9 cellular contexts compared by ENCODE assay signal in genomic region chr3:46368569-46368968, GRCh38. TPM values are rescaled to one million over a fixed set of nuclear protein-coding genes. Genes with fewer than 3 reads are reported as not detected.
DNase-seq lines count a peak whose midpoint lies in the region; ATAC-seq and TF ChIP-seq lines count a peak whose summit lies in the region.
"Had no signal": no experiment of that assay in that cellular context is flagged by ENCODE, and none has a peak within 500 bp of the region (broad histone marks: within the 10 kb centered on the region; RNA-seq: fewer than 3 reads in every experiment).

No MANE protein-coding gene starts in this region.

- ATAC-seq in Panc1 = peak; percentile 73
- peak; percentile 29 for ATAC-seq in activated T-helper 17 cell treated with anti-CD3 and anti-CD28 coated beads, Interleukin-2, amount 50 U/mL, for 72 hours (replicated peaks)

- peak overlapping the region; percentile 68 for H3K4me3 Mint-ChIP-seq in activated T-helper 17 cell treated with anti-CD3 and anti-CD28 coated beads, Interleukin-2, amount 50 U/mL, for 72 hours

- no peaks in the 10 kb centered on the region for H3K27me3 Mint-ChIP-seq in activated T-helper 17 cell treated with anti-CD3 and anti-CD28 coated beads, Interleukin-2, amount 50 U/mL, for 72 hours

- no peak overlapping the region for H3K27ac ChIP-seq in Panc1 (ENCODE audit: low read length)
- H3K27ac ChIP-seq in iPS DF 6.9 (ENCODE audit: low read length) = no peak overlapping the region

- H3K4me1 ChIP-seq in Panc1 (ENCODE audit: control insufficient read depth, insufficient read depth, low read length) (no peaks in the 10 kb centered on the region), iPS DF 6.9 (ENCODE audit: control insufficient read depth, insufficient read depth, low read length) (no peaks in the 10 kb centered on the region)

- intact Hi-C loops in Panc1 (cut with micrococcal nuclease; ENCODE audit: unreplicated experiment) = no loop called here

- H3K4me3 ChIP-seq in Panc1 (ENCODE audit: low read depth in 2 of 2, low read length in 2 of 2) (no peak overlapping the region), iPS DF 6.9 (ENCODE audit: low read length) (no peak overlapping the region)

- H3K9me3 ChIP-seq in Panc1 (ENCODE audit: control insufficient read depth, insufficient read depth, low read depth, low read length) (no peaks in the 10 kb centered on the region), iPS DF 6.9 (ENCODE audit: control insufficient read depth, insufficient read depth, low read length) (no peaks in the 10 kb centered on the region)

- H3K4me1 Mint-ChIP-seq in activated T-helper 17 cell treated with anti-CD3 and anti-CD28 coated beads, Interleukin-2, amount 50 U/mL, for 72 hours = peaks cover 42% of the 10 kb centered on the region

- H3K9me3 Mint-ChIP-seq in activated T-helper 17 cell treated with anti-CD3 and anti-CD28 coated beads, Interleukin-2, amount 50 U/mL, for 72 hours = no peaks in the 10 kb centered on the region

- H3K36me3 ChIP-seq in Panc1 (ENCODE audit: control insufficient read depth, insufficient read depth, low read length) = no peaks in the 10 kb centered on the region
- no peaks in the 10 kb centered on the region for H3K36me3 ChIP-seq in iPS DF 6.9 (ENCODE audit: control insufficient read depth, insufficient read depth, low read length)

- TF ChIP-seq CTCF in Panc1 (IDR thresholded peaks at IDR 0.05) = peak; percentile 30

- DNase-seq in activated CD8-positive, alpha-beta memory T cell treated with anti-CD3 and anti-CD28 coated beads for 1 hour (ENCODE audit: extremely low read depth in 1 of 2, low read depth in 1 of 2) = peak; percentile 28 to 40
- no peak for DNase-seq in activated CD8-positive, alpha-beta memory T cell treated with anti-CD3 and anti-CD28 coated beads, Interleukin-2, amount 50 U/mL, for 48 hours
- DNase-seq in Panc1 (ENCODE audit: low read depth, low spot score) (no peak), iPS DF 6.9 (ENCODE audit: low read depth, low spot score) (peak; percentile 45), dedifferentiated amniotic fluid mesenchymal stem cell (ENCODE audit: extremely low spot score) (no peak), glomerular visceral epithelial cell (ENCODE audit: extremely low spot score) (no peak)
- peak; percentile 40 to 48 for DNase-seq in stimulated activated CD8-positive, alpha-beta memory T cell treated with anti-CD3 and anti-CD28 coated beads, Interleukin-15, amount 100 ng/mL, for 48 hours (ENCODE audit: low read depth in 2 of 2)

- CTCF ChIA-PET in Panc1 (lab: Charles Lee) = interaction anchor here (0.9 kb wide), 1 partner anchor 281 kb away, joined by 20 read pairs; no protein-coding TSS in a partner anchor

- in situ Hi-C loops in Panc1 (cut with HindIII; ENCODE audit: low pct_unique_long_range_greater_than_20kb, low sequenced_read_pairs) = no loop called here

- POLR2A ChIA-PET in Panc1 (lab: Charles Lee) = no interaction called here

- H3K36me3 Mint-ChIP-seq in activated T-helper 17 cell treated with anti-CD3 and anti-CD28 coated beads, Interleukin-2, amount 50 U/mL, for 72 hours (ENCODE audit: low read depth) = no peaks in the 10 kb centered on the region

- H3K27me3 ChIP-seq in Panc1 (ENCODE audit: control insufficient read depth, insufficient read depth, low read length) (no peaks in the 10 kb centered on the region; the same call in 1 of the 2 replicates), iPS DF 6.9 (ENCODE audit: control insufficient read depth, insufficient read depth, low read length) (no peaks in the 10 kb centered on the region)

- H3K27ac Mint-ChIP-seq in activated T-helper 17 cell treated with anti-CD3 and anti-CD28 coated beads, Interleukin-2, amount 50 U/mL, for 72 hours = peak overlapping the region; percentile 96

- WGBS in iPS DF 6.9 (ENCODE audit: insufficient coverage, insufficient read length) = no CpG with 5 or more reads among the region's 7 CpGs

- no TSS peak for BruUV-seq in Panc1 (replicated peaks; lab: Mats Ljungman, UMichigan)

RNA-seq across cellular contexts. Expression of gene CCR5, which starts 2.2 kb away (rescaled TPM):
- not detected for total RNA-seq in Panc1 (2021; ENCODE audit: unreplicated experiment)
- polyA plus RNA-seq in Panc1 (2012; ENCODE audit: insufficient read length) = not detected
- total RNA-seq in activated T-helper 17 cell treated with anti-CD3 and anti-CD28 coated beads, Interleukin-2, amount 50 U/mL, for 72 hours = 10 to 100 TPM in 1 of 2 donors, 1 to 10 TPM in 1; 2.2 to 13.8 TPM
- polyA plus RNA-seq: BJ had no signal

RNA-seq across cellular contexts. Expression of gene CCR2, which starts 14.7 kb away (rescaled TPM):
- total RNA-seq in Panc1 (2021; ENCODE audit: unreplicated experiment) = not detected
- polyA plus RNA-seq in Panc1 (2012; ENCODE audit: insufficient read length) = not detected
- total RNA-seq in activated T-helper 17 cell treated with anti-CD3 and anti-CD28 coated beads, Interleukin-2, amount 50 U/mL, for 72 hours = 10 to 100 TPM in 1 of 2 donors, 1 to 10 TPM in 1; 2.9 to 17.5 TPM
- polyA plus RNA-seq: BJ had no signal

RNA-seq across cellular contexts. Expression of gene CCRL2, which starts 38.5 kb away (rescaled TPM):
- total RNA-seq in Panc1 (2021; ENCODE audit: unreplicated experiment) = not detected
- polyA plus RNA-seq in Panc1 (2012; ENCODE audit: insufficient read length) = not detected
- 1 to 10 TPM; 2.1 to 3.7 TPM for total RNA-seq in activated T-helper 17 cell treated with anti-CD3 and anti-CD28 coated beads, Interleukin-2, amount 50 U/mL, for 72 hours
- polyA plus RNA-seq: BJ had no signal

Comparison
In these comparisons a context has a peak if more than half of its experiments do, and no peak if none do; other contexts are left out.
1. DNase-seq: peak in activated CD8-positive, alpha-beta memory T cell treated with anti-CD3 and anti-CD28 coated beads for 1 hour (2 of 2), iPS DF 6.9 (single experiment) and stimulated activated CD8-positive, alpha-beta memory T cell treated with anti-CD3 and anti-CD28 coated beads, Interleukin-15, amount 100 ng/mL, for 48 hours (2 of 2); none in activated CD8-positive, alpha-beta memory T cell treated with anti-CD3 and anti-CD28 coated beads, Interleukin-2, amount 50 U/mL, for 48 hours (single experiment), Panc1 (single experiment), dedifferentiated amniotic fluid mesenchymal stem cell (single experiment) and glomerular visceral epithelial cell (single experiment).